ENCODE assay signal across 8 cellular contexts in the genomic region with DNA sequence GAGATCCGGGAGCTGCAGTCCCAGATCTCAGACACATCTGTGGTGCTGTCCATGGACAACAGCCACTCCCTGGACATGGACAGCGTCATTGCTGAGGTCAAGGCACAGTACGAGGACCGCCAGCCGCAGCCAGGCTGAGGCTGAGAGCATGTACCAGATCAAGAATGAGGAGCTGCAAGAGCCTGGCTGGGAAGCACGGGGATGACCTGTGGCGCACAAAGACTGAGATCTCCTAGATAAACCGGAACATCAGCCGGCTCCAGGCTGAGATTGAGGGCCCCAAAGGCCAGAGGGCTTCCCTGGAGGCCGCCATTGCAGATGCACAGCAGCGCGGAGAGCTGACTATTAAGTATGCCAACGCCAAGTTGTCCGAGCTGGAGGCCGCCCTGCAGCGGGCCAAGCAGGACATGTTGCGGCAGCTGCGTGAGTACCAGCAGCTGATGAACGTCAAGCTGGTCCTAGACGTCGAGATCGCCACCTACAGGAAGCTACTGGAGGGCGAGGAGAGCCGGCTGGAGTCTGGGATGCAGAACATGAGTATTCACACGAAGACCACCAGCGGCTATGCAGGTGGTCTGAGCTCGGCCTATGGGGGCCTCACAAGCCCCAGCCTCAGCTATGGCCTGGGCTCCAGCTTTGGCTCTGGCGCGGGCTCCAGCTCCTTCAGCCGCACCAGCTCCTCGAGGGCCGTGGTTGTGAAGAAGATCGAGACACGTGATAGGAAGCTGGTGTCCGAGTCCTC. TPM values are rescaled to one million over a fixed set of nuclear protein-coding genes. Genes with fewer than 3 reads are reported as not detected.
A peak's percentile ranks its signal among the peaks of the same experiment; 100 is the strongest.
DNase-seq lines count a peak whose midpoint lies in the region; ATAC-seq, FAIRE-seq and TF ChIP-seq lines count a peak whose summit lies in the region.

No MANE protein-coding gene starts in this region.

- H2AFZ ChIP-seq in parathyroid adenoma: peak overlapping the region; percentile 73

- no peak overlapping the region for H3K27ac ChIP-seq in A549
- no peak overlapping the region for H3K27ac ChIP-seq in parathyroid adenoma

- no peak for FAIRE-seq in A549 (lab: Jason Lieb, UNC)

- TF ChIP-seq EP300 in A549 (IDR thresholded peaks at IDR 0.05): no peak

- H3K36me3 ChIP-seq in parathyroid adenoma (ENCODE audit: control insufficient read depth, insufficient read depth, low read length): no peaks in the 10 kb centered on the region

- ATAC-seq in A549 (peak; percentile 64 to 83; a peak in 5 of 6 replicates), HG03196 (IDR thresholded peaks at IDR 0.05; ENCODE audit: unreplicated experiment) (no peak), GM21360 (IDR thresholded peaks at IDR 0.05; ENCODE audit: unreplicated experiment) (no peak)

- peak; percentile 50 to 58; a peak in 4 of 5 replicates for TF ChIP-seq RAD21 in A549 (conservative IDR thresholded peaks at IDR 0.05 in 1 of 2, IDR thresholded peaks at IDR 0.05 in 1 of 2)

- H3K9me3 ChIP-seq in A549 (no peaks in the 10 kb centered on the region), parathyroid adenoma (ENCODE audit: control insufficient read depth, low read length) (no peaks in the 10 kb centered on the region)

- peaks cover 5% of the 10 kb centered on the region; the same call in 2 of the 3 replicates for H3K4me1 ChIP-seq in A549
- H3K4me1 ChIP-seq in parathyroid adenoma: no peaks in the 10 kb centered on the region

- H3K79me2 ChIP-seq in parathyroid adenoma: no peaks in the 10 kb centered on the region

- peak overlapping the region; percentile 91 for H3K4me2 ChIP-seq in A549
- H3K4me2 ChIP-seq in parathyroid adenoma (ENCODE audit: low read length): peak overlapping the region; percentile 20

- no peaks in the 10 kb centered on the region for H3K27me3 ChIP-seq in parathyroid adenoma (ENCODE audit: control insufficient read depth, insufficient read depth, low read length)

- peak overlapping the region; percentile 25 for H3K4me3 ChIP-seq in A549
- H3K4me3 ChIP-seq in parathyroid adenoma (ENCODE audit: low read depth, low read length): no peak overlapping the region

- peak; percentile 56 to 74 for DNase-seq in A549 (ENCODE audit: low read depth in 1 of 2, low spot score in 1 of 2)
- DNase-seq in NCI-H526 (lab: John Stamatoyannopoulos, UW): peak; percentile 83 to 96
- DNase-seq in activated T-cell treated with anti-CD3 and anti-CD28 coated beads, Interleukin-2, amount 50 U/mL, for 1 hour: peak; percentile 39
- DNase-seq in germinal center (ENCODE audit: low spot score): peak; percentile 24

- TF ChIP-seq CTCF in A549 (IDR thresholded peaks at IDR 0.05) (peak; percentile 47), GM12873 (IDR thresholded peaks at IDR 0.05; ENCODE audit: insufficient read depth, low read depth, low read length, missing control alignments) (peak; percentile 67), parathyroid adenoma (IDR thresholded peaks at IDR 0.05) (peak; percentile 57)

- no peak for TF ChIP-seq POLR2A in A549 (IDR thresholded peaks at IDR 0.05; ENCODE audit: low read length)

- CTCF ChIA-PET in A549 (lab: Yijun Ruan, JAX): interaction anchor here (0.8 to 2.1 kb wide), 16 partner anchors 9 to 185 kb away, joined by 3 to 16 read pairs (median 3); no protein-coding TSS in a partner anchor

- POLR2A ChIA-PET in A549 (lab: Yijun Ruan, JAX): interaction anchor here (0.5 kb wide), 1 partner anchor 36 kb away, joined by 3 read pairs; no protein-coding TSS in a partner anchor

- WGBS in A549 (ENCODE audit: missing lambda C conversion rate): 24% methylated on average over 28 of the region's 35 CpGs

- H3K9ac ChIP-seq in parathyroid adenoma: no peak overlapping the region

TF ChIP-seq in A549, 52 proteins besides CTCF, POLR2A, EP300 and RAD21:
- peak; percentile 29; the same call in 1 of the 3 replicates for TF ChIP-seq SMC3 (IDR thresholded peaks at IDR 0.05)
- TF ChIP-seq, protein P1, sequence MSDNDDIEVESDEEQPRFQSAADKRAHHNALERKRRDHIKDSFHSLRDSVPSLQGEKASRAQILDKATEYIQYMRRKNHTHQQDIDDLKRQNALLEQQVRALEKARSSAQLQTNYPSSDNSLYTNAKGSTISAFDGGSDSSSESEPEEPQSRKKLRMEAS (IDR thresholded peaks at IDR 0.05): peak; percentile 74
- no peak for TF ChIP-seq RARB (CRISPR knock-in tag; IDR thresholded peaks at IDR 0.05)
- TF ChIP-seq, protein P2, sequence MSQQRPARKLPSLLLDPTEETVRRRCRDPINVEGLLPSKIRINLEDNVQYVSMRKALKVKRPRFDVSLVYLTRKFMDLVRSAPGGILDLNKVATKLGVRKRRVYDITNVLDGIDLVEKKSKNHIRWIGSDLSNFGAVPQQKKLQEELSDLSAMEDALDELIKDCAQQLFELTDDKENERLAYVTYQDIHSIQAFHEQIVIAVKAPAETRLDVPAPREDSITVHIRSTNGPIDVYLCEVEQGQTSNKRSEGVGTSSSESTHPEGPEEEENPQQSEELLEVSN (IDR thresholded peaks at IDR 0.05; ENCODE audit: borderline replicate concordance, low read depth): peak; percentile 69; the same call in 1 of the 2 replicates
- TF ChIP-seq, protein P3, sequence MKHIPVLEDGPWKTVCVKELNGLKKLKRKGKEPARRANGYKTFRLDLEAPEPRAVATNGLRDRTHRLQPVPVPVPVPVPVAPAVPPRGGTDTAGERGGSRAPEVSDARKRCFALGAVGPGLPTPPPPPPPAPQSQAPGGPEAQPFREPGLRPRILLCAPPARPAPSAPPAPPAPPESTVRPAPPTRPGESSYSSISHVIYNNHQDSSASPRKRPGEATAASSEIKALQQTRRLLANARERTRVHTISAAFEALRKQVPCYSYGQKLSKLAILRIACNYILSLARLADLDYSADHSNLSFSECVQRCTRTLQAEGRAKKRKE (CRISPR knock-in tag; IDR thresholded peaks at IDR 0.05; ENCODE audit: low read depth): no peak
- TF ChIP-seq POLR2AphosphoS2 (conservative IDR thresholded peaks at IDR 0.05; ENCODE audit: low read length): no peak
- TF ChIP-seq, protein P4, sequence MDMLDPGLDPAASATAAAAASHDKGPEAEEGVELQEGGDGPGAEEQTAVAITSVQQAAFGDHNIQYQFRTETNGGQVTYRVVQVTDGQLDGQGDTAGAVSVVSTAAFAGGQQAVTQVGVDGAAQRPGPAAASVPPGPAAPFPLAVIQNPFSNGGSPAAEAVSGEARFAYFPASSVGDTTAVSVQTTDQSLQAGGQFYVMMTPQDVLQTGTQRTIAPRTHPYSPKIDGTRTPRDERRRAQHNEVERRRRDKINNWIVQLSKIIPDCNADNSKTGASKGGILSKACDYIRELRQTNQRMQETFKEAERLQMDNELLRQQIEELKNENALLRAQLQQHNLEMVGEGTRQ (IDR thresholded peaks at IDR 0.05): peak; percentile 41; the same call in 1 of the 2 replicates

RNA-seq across cellular contexts. Expression of a gene that starts 25.5 kb away (rescaled TPM):
- polyA plus RNA-seq in A549 (2011; rRNA removed): not detected in 2 replicates
- not detected in 2 replicates for polyA plus RNA-seq in A549 (2012; cell fraction: cytosol; rRNA removed)
- polyA plus RNA-seq in A549 (2012; cell fraction: nucleus; rRNA removed): not detected in 2 replicates
- polyA plus RNA-seq in A549 (2017; fragmentation: RNase III; extraction: RNeasy Plus Mini Kit Qiagen cat#74134 plus additional on column Dnase treatment): not detected in 3 replicates
- polyA minus RNA-seq in A549 (2011; rRNA and poly(A)+ RNA removed): not detected in 2 replicates

RNA-seq across cellular contexts. Expression of a gene that starts 28.6 kb away (rescaled TPM):
- polyA plus RNA-seq in A549 (2011; rRNA removed) (17.1 and 21.3 TPM in 2 replicates), A549 (2017; fragmentation: RNase III; extraction: RNeasy Plus Mini Kit Qiagen cat#74134 plus additional on column Dnase treatment) (13.7 to 15.7 TPM (median 14.9 TPM) in 3 replicates)
- polyA plus RNA-seq in A549 (2012; cell fraction: cytosol; rRNA removed): 18.5 and 24.8 TPM in 2 replicates
- 42.8 and 49.3 TPM in 2 replicates for polyA plus RNA-seq in A549 (2012; cell fraction: nucleus; rRNA removed)
- 39.5 and 45.8 TPM in 2 replicates for polyA minus RNA-seq in A549 (2011; rRNA and poly(A)+ RNA removed)

Comparison
In these comparisons a context has a peak if more than half of its experiments do, and no peak if none do; other contexts are left out.
1. ATAC-seq: peak in A549 (2 of 2); none in HG03196 (single experiment) and GM21360 (single experiment).
2. DNase-seq: peak in every context shown above with its lines; median percentile 90 in NCI-H526; 65 in A549; 39 in activated T-cell treated with anti-CD3 and anti-CD28 coated beads, Interleukin-2, amount 50 U/mL, for 1 hour; 24 in germinal center.
3. Peak in every context shown above with its lines, with median percentiles within 50 percentile points of each other: CTCF ChIP-seq.